Comparison of ENCODE assay signal across 10 cellular contexts in genomic region chr2:222295368-222296041, GRCh38. TPM values are rescaled to one million over a fixed set of nuclear protein-coding genes. Genes with fewer than 3 reads are reported as not detected.
DNase-seq lines count a peak whose midpoint lies in the region; ATAC-seq and TF ChIP-seq lines count a peak whose summit lies in the region.
"Had no signal": no experiment of that assay in that cellular context is flagged by ENCODE, and none has a peak within 500 bp of the region (broad histone marks: within the 10 kb centered on the region; RNA-seq: fewer than 3 reads in every experiment).

No MANE protein-coding gene starts in this region.

- H3K56ac ChIP-seq in IMR-90 (ENCODE audit: extremely low read depth, insufficient read depth, low read length), result no peak overlapping the region

- H2BK120ac ChIP-seq in IMR-90 (ENCODE audit: low read depth, low read length), result no peak overlapping the region

- no peaks in the 10 kb centered on the region for H4K20me1 ChIP-seq in IMR-90 (ENCODE audit: insufficient read depth, low read length)

- peaks cover 40 to 100% (median 80%) of the 10 kb centered on the region in 5 donors for H3K27me3 Mint-ChIP-seq in naive thymus-derived CD8-positive, alpha-beta T cell

- in situ Hi-C loops in IMR-90 (cut with MboI; ENCODE audit: low sequenced_read_pairs), result no loop called here

- no peak overlapping the region for H2AK5ac ChIP-seq in IMR-90 (ENCODE audit: low read depth, low read length)

- H3K4ac ChIP-seq in IMR-90 (ENCODE audit: low read depth, low read length), result no peak overlapping the region

- no peak overlapping the region for H4K8ac ChIP-seq in IMR-90 (ENCODE audit: low read depth in 2 of 2, low read length in 2 of 2)

- H2BK5ac ChIP-seq in IMR-90 (ENCODE audit: low read depth, low read length, poor library complexity, severe bottlenecking), result no peak overlapping the region

- TF ChIP-seq POLR2A in IMR-90 (IDR thresholded peaks at IDR 0.05; ENCODE audit: low read depth, low read length) (no peak), Peyer's patch (IDR thresholded peaks at IDR 0.05) (no peak)

- no peaks in the 10 kb centered on the region for H3K9me1 ChIP-seq in IMR-90 (ENCODE audit: insufficient read depth, low read length)

- CTCF ChIA-PET in IMR-90 (lab: Yijun Ruan, JAX), result no interaction called here

- no peak overlapping the region for H2BK20ac ChIP-seq in IMR-90 (ENCODE audit: low read depth, low read length)

- H3K27ac Mint-ChIP-seq in naive thymus-derived CD8-positive, alpha-beta T cell, result peak overlapping the region in 1 of 10 donors; percentile 28

- peak overlapping the region; percentile 75 for H3K4me2 ChIP-seq in IMR-90 (ENCODE audit: low read depth, low read length)

- H3K36me3 ChIP-seq in IMR-90 (ENCODE audit: control insufficient read depth, insufficient read depth, low read length), result no peaks in the 10 kb centered on the region
- H3K36me3 ChIP-seq in duodenal mucosa (ENCODE audit: control insufficient read depth in 1 of 2, insufficient read depth in 2 of 2, low read length in 2 of 2), result no peaks in the 10 kb centered on the region
- H3K36me3 ChIP-seq in Peyer's patch, result no peaks in the 10 kb centered on the region

- H3K23ac ChIP-seq in IMR-90 (ENCODE audit: low read depth, low read length), result no peak overlapping the region

- H3K27me3 ChIP-seq in IMR-90 (ENCODE audit: control insufficient read depth, insufficient read depth, low read length), result peaks cover 98% of the 10 kb centered on the region
- H3K27me3 ChIP-seq in duodenal mucosa (ENCODE audit: control insufficient read depth in 1 of 2, insufficient read depth in 2 of 2, low read length in 2 of 2), result peaks cover 94 to 99% of the 10 kb centered on the region in 2 donors
- peaks cover 0 to 71% of the 10 kb centered on the region in 2 donors for H3K27me3 ChIP-seq in Peyer's patch
- H3K27me3 ChIP-seq: SJCRH30 had no signal

- H3K9me3 ChIP-seq in IMR-90 (ENCODE audit: control insufficient read depth, insufficient read depth, low read length), result peaks cover 22% of the 10 kb centered on the region
- H3K9me3 ChIP-seq in duodenal mucosa (ENCODE audit: control insufficient read depth in 1 of 2, low read length in 2 of 2), result no peaks in the 10 kb centered on the region
- no peaks in the 10 kb centered on the region for H3K9me3 ChIP-seq in Peyer's patch
- H3K9me3 ChIP-seq: SJCRH30 had no signal

- no peaks in the 10 kb centered on the region for H3K79me1 ChIP-seq in IMR-90 (ENCODE audit: low read depth in 1 of 2, low read length in 2 of 2)

- no peak overlapping the region for H4K91ac ChIP-seq in IMR-90 (ENCODE audit: insufficient read depth, low read depth, low read length)

- H4K5ac ChIP-seq in IMR-90 (ENCODE audit: low read depth, low read length), result no peak overlapping the region

- no peak for TF ChIP-seq CTCF in AG10803 (conservative IDR thresholded peaks at IDR 0.05; ENCODE audit: low read length)
- no peak for TF ChIP-seq CTCF in IMR-90 (conservative IDR thresholded peaks at IDR 0.05; ENCODE audit: low read depth, low read length)
- no peak for TF ChIP-seq CTCF in Peyer's patch (IDR thresholded peaks at IDR 0.05)

- peak overlapping the region; percentile 19 to 77 (median 68) for H3K4me3 Mint-ChIP-seq in naive thymus-derived CD8-positive, alpha-beta T cell

- POLR2A ChIA-PET in IMR-90 (lab: Charles Lee; ENCODE audit: unreplicated experiment), result no interaction called here
- POLR2A ChIA-PET in naive thymus-derived CD8-positive, alpha-beta T cell (lab: Charles Lee), result no interaction called here

- H3K4me1 Mint-ChIP-seq in naive thymus-derived CD8-positive, alpha-beta T cell, result peaks cover 12 to 37% (median 29%) of the 10 kb centered on the region in 4 donors

- H3K27ac ChIP-seq in IMR-90 (ENCODE audit: insufficient read depth, low read length), result no peak overlapping the region
- H3K27ac ChIP-seq in duodenal mucosa (ENCODE audit: low read depth, low read length), result no peak overlapping the region
- no peak overlapping the region for H3K27ac ChIP-seq in Peyer's patch
- H3K27ac ChIP-seq: SJCRH30 had no signal

- TF ChIP-seq RAD21 in IMR-90 (IDR thresholded peaks at IDR 0.05; ENCODE audit: low read length), result no peak

- H3K9ac ChIP-seq in IMR-90 (ENCODE audit: low read depth, low read length) (no peak overlapping the region), duodenal mucosa (ENCODE audit: low read depth in 1 of 2, low read length in 2 of 2) (no peak overlapping the region)

- dilution Hi-C loops in IMR-90 (cut with HindIII; ENCODE audit: low sequenced_read_pairs, unreplicated experiment), result no loop called here

- H3K9me3 Mint-ChIP-seq in naive thymus-derived CD8-positive, alpha-beta T cell, result peaks cover 0 to 14% (median 4%) of the 10 kb centered on the region in 9 donors

- peak overlapping the region; percentile 40 for H2AK9ac ChIP-seq in IMR-90 (replicated peaks; ENCODE audit: low read depth, low read length, poor library complexity)

- H3K36me3 Mint-ChIP-seq in naive thymus-derived CD8-positive, alpha-beta T cell, result peaks cover 3 to 10% (median 9%) of the 10 kb centered on the region in 3 donors

- no TSS peak for BruUV-seq in IMR-90 (replicated peaks; lab: Mats Ljungman, UMichigan)

- peak overlapping the region; percentile 72 for H2AFZ ChIP-seq in IMR-90 (replicated peaks; ENCODE audit: low read length, poor library complexity)

- H2BK15ac ChIP-seq in IMR-90 (ENCODE audit: low read depth, low read length), result no peak overlapping the region

- no peak overlapping the region for H3K14ac ChIP-seq in IMR-90 (replicated peaks; ENCODE audit: low read depth, low read length)

- intact Hi-C loops in IMR-90 (cut with micrococcal nuclease), result no loop called here

- H3K4me1 ChIP-seq in IMR-90 (ENCODE audit: control insufficient read depth, insufficient read depth, low read length) (no peaks in the 10 kb centered on the region; the same call in 1 of the 2 replicates), duodenal mucosa (ENCODE audit: control insufficient read depth in 1 of 2, insufficient read depth in 2 of 2, low read length in 2 of 2) (peaks cover 13 to 19% of the 10 kb centered on the region in 2 donors), Peyer's patch (peaks cover 0 to 39% (median 0%) of the 10 kb centered on the region in 4 donors)
- H3K4me1 ChIP-seq: SJCRH30 had no signal

- no peak overlapping the region for H3K18ac ChIP-seq in IMR-90 (ENCODE audit: low read depth, low read length)

- DNase-seq in AG10803 (ENCODE audit: low read depth) (no peak), IMR-90 (peak; percentile 14), Peyer's patch (no peak)
- DNase-seq in naive thymus-derived CD8-positive, alpha-beta T cell, result no peak
- no peak for DNase-seq in stimulated activated CD4-positive, alpha-beta T cell treated with anti-CD3 and anti-CD28 coated beads, Interleukin-15, amount 100 ng/mL, for 24 hours
- DNase-seq: SJCRH30; stimulated activated naive CD4-positive, alpha-beta T cell had no signal

- ATAC-seq in IMR-90 (ENCODE audit: low read depth) (peak; percentile 27; the same call in 1 of the 2 replicates), HG03159 (IDR thresholded peaks at IDR 0.05; ENCODE audit: unreplicated experiment) (no peak), GM21526 (IDR thresholded peaks at IDR 0.05; ENCODE audit: low FRiP score, unreplicated experiment) (no peak)
- ATAC-seq in naive thymus-derived CD8-positive, alpha-beta T cell, result no peak

- 5% methylated on average over 4 of the region's 33 CpGs; no CpG with 5 or more reads in 1 of the 2 experiments for WGBS in IMR-90 (ENCODE audit: extremely low coverage in 2 of 2, insufficient read length in 1 of 2), 2 experiments

- H3K4me3 ChIP-seq in AG10803 (ENCODE audit: low read length) (peak overlapping the region; percentile 58), IMR-90 (ENCODE audit: insufficient read depth, low read depth, low read length) (peak overlapping the region; percentile 21), duodenal mucosa (ENCODE audit: low read depth in 1 of 2, low read length in 2 of 2) (peak overlapping the region; percentile 13 to 36), Peyer's patch (peak overlapping the region in 1 of 4 donors; percentile 32)
- H3K4me3 ChIP-seq: SJCRH30 had no signal

TF ChIP-seq in IMR-90, 13 proteins besides CTCF, POLR2A, EP300 and RAD21:
- TF ChIP-seq MAZ (IDR thresholded peaks at IDR 0.05; ENCODE audit: borderline replicate concordance, low read depth, low read length) (no peak), MXI1 (IDR thresholded peaks at IDR 0.05; ENCODE audit: borderline replicate concordance, low read depth, low read length) (no peak), RFX5 (IDR thresholded peaks at IDR 0.05; ENCODE audit: low read depth, low read length) (no peak)

RNA-seq across cellular contexts. Expression of gene PAX3, which starts 3.3 kb away (rescaled TPM):
- total RNA-seq in IMR-90 (2012; rRNA removed), result not detected in 2 replicates
- polyA plus RNA-seq in IMR-90 (2012; rRNA removed), result not detected in 2 replicates
- polyA plus RNA-seq in IMR-90 (2012; cell fraction: cytosol; rRNA removed), result not detected in 2 replicates
- not detected in 2 replicates for polyA plus RNA-seq in IMR-90 (2012; cell fraction: nucleus; rRNA removed; ENCODE audit: low replicate concordance)
- total RNA-seq in naive thymus-derived CD8-positive, alpha-beta T cell, result not detected
- not detected for polyA plus RNA-seq in naive thymus-derived CD8-positive, alpha-beta T cell
- not detected for total RNA-seq in Peyer's patch
